Comparison of ENCODE assay signal across 33 cellular contexts in the genomic region with DNA sequence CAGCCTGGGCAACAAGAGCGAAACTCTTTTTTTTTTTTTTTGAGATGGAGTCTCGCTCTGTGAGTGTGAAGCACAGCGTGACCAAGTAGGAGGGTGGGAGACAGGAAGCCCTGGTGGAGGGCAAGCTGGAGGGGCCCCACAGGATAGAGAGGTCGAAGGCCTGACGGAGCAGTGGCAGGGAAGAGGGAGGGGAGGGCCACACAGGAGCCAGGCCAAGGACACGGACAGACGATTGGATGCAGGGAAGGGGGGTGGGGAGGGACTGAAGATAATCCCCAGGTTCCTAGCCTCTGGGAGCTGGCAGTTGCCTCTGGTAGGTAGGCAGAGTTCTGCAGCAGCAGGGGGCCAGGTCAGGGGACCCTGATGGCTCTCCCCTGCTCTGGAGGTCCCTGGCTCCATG. TPM values are rescaled to one million over a fixed set of nuclear protein-coding genes. Genes with fewer than 3 reads are reported as not detected.
A peak's percentile ranks its signal among the peaks of the same experiment; 100 is the strongest.
DNase-seq lines count a peak whose midpoint lies in the region; ATAC-seq, FAIRE-seq and TF ChIP-seq lines count a peak whose summit lies in the region.
"Had no signal": no experiment of that assay in that cellular context is flagged by ENCODE, and none has a peak within 500 bp of the region (broad histone marks: within the 10 kb centered on the region; RNA-seq: fewer than 3 reads in every experiment).

No MANE protein-coding gene starts in this region.

- H4K20me1 ChIP-seq in HepG2 (ENCODE audit: insufficient read depth, low read length), result no peaks in the 10 kb centered on the region

- peak; percentile 8; the same call in 1 of the 2 replicates for TF ChIP-seq CTCF in HepG2 (CRISPR knock-in tag; IDR thresholded peaks at IDR 0.05)
- TF ChIP-seq CTCF in right lobe of liver (IDR thresholded peaks at IDR 0.05), result no peak
- no peak for TF ChIP-seq CTCF in WTC11 (IDR thresholded peaks at IDR 0.05)
- no peak for TF ChIP-seq CTCF in thyroid gland (IDR thresholded peaks at IDR 0.05)

- no peak for TF ChIP-seq EP300 in HepG2 (IDR thresholded peaks at IDR 0.05; ENCODE audit: low read depth in 2 of 2, low read length in 2 of 2)
- no peak for TF ChIP-seq EP300 in HepG2 (CRISPR knock-in tag; IDR thresholded peaks at IDR 0.05; ENCODE audit: borderline replicate concordance)

- H3K27ac Mint-ChIP-seq in WTC11, result no peak overlapping the region

- no TSS peak for BruUV-seq in HepG2 (replicated peaks; lab: Mats Ljungman, UMichigan)

- POLR2A ChIA-PET in HepG2 (lab: Yijun Ruan, JAX), result interaction anchor here (0.5 to 1.4 kb wide), 4 partner anchors 24 to 374 kb away, joined by 3 to 4 read pairs (median 3); no protein-coding TSS in a partner anchor
- POLR2A ChIA-PET in WTC11 (lab: Charles Lee), result interaction anchor here (0.6 kb wide), 1 partner anchor 18 kb away, joined by 3 read pairs; no protein-coding TSS in a partner anchor

- intact Hi-C loops in HepG2 (cut with micrococcal nuclease; ENCODE audit: unreplicated experiment), result loop anchor here (5.0 kb wide), 1 partner anchor 45 kb away; no protein-coding TSS in a partner anchor
- intact Hi-C loops in right lobe of liver (cut with DNase I), result loop anchor here in 1 of 2 donors (5.0 to 10.0 kb wide), 2 partner anchors 62 to 85 kb away; no protein-coding TSS in a partner anchor
- intact Hi-C loops in thyroid gland (cut with DNase I), result loop anchor here (5.0 to 10.0 kb wide), 2 partner anchors 58 to 85 kb away; no protein-coding TSS in a partner anchor

- in situ Hi-C loops in HepG2 (cut with HindIII; ENCODE audit: extremely low pct_ligation_motif_present, low pct_unique_long_range_greater_than_20kb), result no loop called here

- DNase-seq in HepG2 (ENCODE audit: low spot score), result peak; percentile 40
- no peak for DNase-seq in right lobe of liver
- no peak for DNase-seq in WTC11 (ENCODE audit: low spot score)
- DNase-seq in left kidney (ENCODE audit: low read depth, low spot score), result peak; percentile 80
- peak; percentile 56 to 65 for DNase-seq in thyroid gland
- DNase-seq in SHP77 (lab: John Stamatoyannopoulos, UW), result no peak
- no peak for DNase-seq in inferior parietal cortex (ENCODE audit: extremely low spot score)
- DNase-seq: 8988T; ACHN; BE2C; CD4-positive, CD25-positive, alpha-beta regulatory T cell; EL; GDM1; Kasumi-1; MV-4-11; NCI-H1105; NCI-H1436 treated with DMSO at 0.1 percent for 48 hours; NCI-H187 treated with DMSO at 0.1 percent for 48 hours; NCI-H2171 treated with DMSO at 0.1 percent for 48 hours; NCI-H345; NCI-H510A treated with DMSO at 0.1 percent for 48 hours; NCI-H748 treated with DMSO at 0.1 percent for 48 hours; PC-9; Right ventricle myocardium superior had no signal

- H2AFZ ChIP-seq in HepG2 (ENCODE audit: low read length), result no peak overlapping the region
- H2AFZ ChIP-seq: PC-9 had no signal

- no peaks in the 10 kb centered on the region for H3K79me2 ChIP-seq in HepG2 (ENCODE audit: insufficient read depth, low read length)

- TF ChIP-seq POLR2A in HepG2 (IDR thresholded peaks at IDR 0.05; ENCODE audit: insufficient read depth in 1 of 2, low read depth in 2 of 2, low read length in 2 of 2) (no peak), right lobe of liver (IDR thresholded peaks at IDR 0.05) (no peak), thyroid gland (IDR thresholded peaks at IDR 0.05) (no peak)

- H3K27me3 ChIP-seq in HepG2 (ENCODE audit: control insufficient read depth in 1 of 2, insufficient read depth in 2 of 2, low read length in 2 of 2), result peaks cover 3 to 16% of the 10 kb centered on the region in 2 experiments; a peak in 3 of 5 replicates
- H3K27me3 ChIP-seq in right lobe of liver, result no peaks in the 10 kb centered on the region
- no peaks in the 10 kb centered on the region for H3K27me3 ChIP-seq in thyroid gland
- H3K27me3 ChIP-seq: BE2C had no signal

- H3K4me3 ChIP-seq in HepG2 (replicated peaks in 1 of 3; ENCODE audit: insufficient read depth in 1 of 3, low read depth in 2 of 3, low read length in 3 of 3) (peak overlapping the region in 1 of 3 experiments; percentile 47; a peak in 1 of 6 replicates), right lobe of liver (no peak overlapping the region), thyroid gland (replicated peaks in 1 of 3) (no peak overlapping the region)
- H3K4me3 ChIP-seq: GM12878, K562, PC-9, SK-N-MC had no signal

- H3K9me3 ChIP-seq in HepG2 (ENCODE audit: low read length) (no peaks in the 10 kb centered on the region), right lobe of liver (no peaks in the 10 kb centered on the region), thyroid gland (no peaks in the 10 kb centered on the region)
- H3K9me3 ChIP-seq: BE2C had no signal

- WGBS in HepG2 (ENCODE audit: low lambda C conversion rate), result 16% methylated on average over 7 of the region's 7 CpGs
- whole genome bisulfite sequencing in right lobe of liver (ENCODE audit: insufficient coverage, low coverage, low lambda C conversion rate, missing lambda C conversion rate), result 39% methylated on average over 4 of the region's 7 CpGs
- WGBS in thyroid gland, 2 donors, result 16 to 28% methylated on average over 7 of the region's 7 CpGs

- no peak overlapping the region for H3K4me3 Mint-ChIP-seq in WTC11
- H3K4me3 Mint-ChIP-seq: CD4-positive, CD25-positive, alpha-beta regulatory T cell had no signal

- FAIRE-seq in HepG2 (lab: Jason Lieb, UNC), result no peak
- FAIRE-seq: D721Med, GM12878, H54, K562 had no signal

- H3K9ac ChIP-seq in HepG2 (ENCODE audit: insufficient read depth, low read depth, low read length), result no peak overlapping the region

- H3K27me3 Mint-ChIP-seq in WTC11 (ENCODE audit: low read depth), result peaks cover 32% of the 10 kb centered on the region

- H3K4me1 ChIP-seq in HepG2 (ENCODE audit: insufficient read depth, low read length) (peaks cover 44% of the 10 kb centered on the region), right lobe of liver (no peaks in the 10 kb centered on the region), thyroid gland (peaks cover 10 to 40% of the 10 kb centered on the region in 2 donors)

- CTCF ChIA-PET in HepG2 (lab: Yijun Ruan, JAX; ENCODE audit: low intra/inter-chr PET ratio, low total read pairs), result interaction anchor here (1.0 kb wide), 1 partner anchor 87 kb away, joined by 3 read pairs; no protein-coding TSS in a partner anchor
- CTCF ChIA-PET in WTC11 (lab: Charles Lee), result interaction anchor here (0.6 to 5.9 kb wide), 4 partner anchors 26 to 281 kb away, joined by 3 to 46 read pairs (median 24); no protein-coding TSS in a partner anchor

- H3K4me1 Mint-ChIP-seq in WTC11, result peaks cover 58% of the 10 kb centered on the region

- peak overlapping the region; percentile 68 for H3K4me2 ChIP-seq in HepG2 (ENCODE audit: low read depth, low read length)
- H3K4me2 ChIP-seq: PC-9 had no signal

- no peaks in the 10 kb centered on the region for H3K9me3 Mint-ChIP-seq in WTC11
- H3K9me3 Mint-ChIP-seq: CD4-positive, CD25-positive, alpha-beta regulatory T cell had no signal

- ATAC-seq in HepG2 (peak; percentile 44), right lobe of liver (no peak), WTC11 (peak; percentile 6; the same call in 1 of the 2 replicates), GM21390 (IDR thresholded peaks at IDR 0.05; ENCODE audit: unreplicated experiment) (no peak)
- ATAC-seq: GM12878, K562 had no signal

- H3K36me3 Mint-ChIP-seq in WTC11, result no peaks in the 10 kb centered on the region
- H3K36me3 Mint-ChIP-seq: CD4-positive, CD25-positive, alpha-beta regulatory T cell had no signal

- no peak for TF ChIP-seq RAD21 in HepG2 (CRISPR knock-in tag; IDR thresholded peaks at IDR 0.05)

- no peaks in the 10 kb centered on the region for H3K36me3 ChIP-seq in HepG2 (replicated peaks in 1 of 2; ENCODE audit: control insufficient read depth in 1 of 2, insufficient read depth in 2 of 2, low read length in 2 of 2)
- no peaks in the 10 kb centered on the region for H3K36me3 ChIP-seq in right lobe of liver
- H3K36me3 ChIP-seq in thyroid gland, result no peaks in the 10 kb centered on the region
- H3K36me3 ChIP-seq: BE2C had no signal

- H3K27ac ChIP-seq in HepG2 (ENCODE audit: extremely low read length, insufficient read depth, low read length) (no peak overlapping the region), right lobe of liver (no peak overlapping the region), thyroid gland (peak overlapping the region; percentile 41 to 66 (median 48))
- H3K27ac ChIP-seq: PC-9, SK-N-MC had no signal

RNA-seq across cellular contexts. Expression of a gene that starts 10.8 kb away (rescaled TPM):
- total RNA-seq in HepG2 (2016; rRNA removed; fragmentation: Illumina TruSeq; extraction: Trizol), result not detected in 2 replicates
- not detected in 2 replicates for total RNA-seq in HepG2 (2016; cell fraction: cytosol; rRNA removed; fragmentation: Illumina TruSeq; extraction: Trizol; ENCODE audit: low read depth)
- total RNA-seq in HepG2 (2016; cell fraction: insoluble cytoplasmic fraction; rRNA removed; fragmentation: Illumina TruSeq; extraction: Trizol), result not detected in 2 replicates
- not detected in 2 replicates for total RNA-seq in HepG2 (2016; cell fraction: membrane; rRNA removed; fragmentation: Illumina TruSeq; extraction: Trizol)
- total RNA-seq in HepG2 (2016; cell fraction: nucleus; rRNA removed; fragmentation: Illumina TruSeq; extraction: Trizol), result not detected in 2 replicates
- polyA plus RNA-seq in HepG2 (2011; rRNA removed), result not detected in 2 replicates
- polyA plus RNA-seq in HepG2 (2011; cell fraction: cytosol; rRNA removed), result not detected in 2 replicates
- polyA plus RNA-seq in HepG2 (2011; cell fraction: nucleus; rRNA removed), result not detected in 2 replicates
- not detected in 2 replicates for polyA plus RNA-seq in HepG2 (2012)
- polyA plus RNA-seq in HepG2 (2016; cell fraction: cytosol; fragmentation: Illumina TruSeq; extraction: Trizol; ENCODE audit: low read depth), result not detected in 2 replicates
- not detected in 2 replicates for polyA plus RNA-seq in HepG2 (2016; cell fraction: insoluble cytoplasmic fraction; fragmentation: Illumina TruSeq; extraction: Trizol; ENCODE audit: low read depth)
- polyA plus RNA-seq in HepG2 (2016; cell fraction: membrane; fragmentation: Illumina TruSeq; extraction: Trizol; ENCODE audit: low read depth), result not detected in 2 replicates
- not detected in 2 replicates for polyA plus RNA-seq in HepG2 (2016; cell fraction: nucleus; fragmentation: Illumina TruSeq; extraction: Trizol; ENCODE audit: insufficient read depth, low read depth)
- polyA minus RNA-seq in HepG2 (2011; rRNA and poly(A)+ RNA removed; ENCODE audit: low replicate concordance), result not detected in 2 replicates
- polyA minus RNA-seq in HepG2 (2011; cell fraction: cytosol; rRNA and poly(A)+ RNA removed), result not detected in 2 replicates
- not detected in 2 replicates for polyA minus RNA-seq in HepG2 (2011; cell fraction: nucleus; rRNA and poly(A)+ RNA removed)
- total RNA-seq in right lobe of liver, result not detected
- 10.9 to 12.9 TPM (median 12.5 TPM) in 3 replicates for total RNA-seq in WTC11 (2021)
- total RNA-seq in thyroid gland, result not detected
- total RNA-seq: CD4-positive, CD25-positive, alpha-beta regulatory T cell; GM12878; HT1080; K562; MCF 10A; PC-9; Right ventricle myocardium superior; RPMI7951 had no signal
- polyA plus RNA-seq: CD4-positive, CD25-positive, alpha-beta regulatory T cell; GM12878; K562 had no signal

RNA-seq across cellular contexts. Expression of a gene that starts 20.0 kb away (rescaled TPM):
- total RNA-seq in HepG2 (2016; rRNA removed; fragmentation: Illumina TruSeq; extraction: Trizol) (1.5 and 3.0 TPM in 2 replicates), right lobe of liver (under 1 TPM; 0.07 to 0.74 (median 0.34) TPM), WTC11 (2021) (38.1 to 52.6 TPM (median 38.2 TPM) in 3 replicates), thyroid gland (10 to 100 TPM; 14.8 to 34.3 (median 30.6) TPM)
- 3.8 and 6.3 TPM in 2 replicates for total RNA-seq in HepG2 (2016; cell fraction: cytosol; rRNA removed; fragmentation: Illumina TruSeq; extraction: Trizol; ENCODE audit: low read depth)
- total RNA-seq in HepG2 (2016; cell fraction: insoluble cytoplasmic fraction; rRNA removed; fragmentation: Illumina TruSeq; extraction: Trizol), result 1.5 and 2.5 TPM in 2 replicates
- 5.3 and 6.4 TPM in 2 replicates for total RNA-seq in HepG2 (2016; cell fraction: membrane; rRNA removed; fragmentation: Illumina TruSeq; extraction: Trizol)
- total RNA-seq in HepG2 (2016; cell fraction: nucleus; rRNA removed; fragmentation: Illumina TruSeq; extraction: Trizol), result 0.78 and 1.4 TPM in 2 replicates
- polyA plus RNA-seq in HepG2 (2011; rRNA removed), result 0.78 and 0.85 TPM in 2 replicates
- polyA plus RNA-seq in HepG2 (2011; cell fraction: cytosol; rRNA removed), result 0.46 and 0.76 TPM in 2 replicates
- polyA plus RNA-seq in HepG2 (2011; cell fraction: nucleus; rRNA removed), result 0.88 and 1.0 TPM in 2 replicates
- polyA plus RNA-seq in HepG2 (2012), result 0.83 and 1.1 TPM in 2 replicates
- 7.0 and 9.3 TPM in 2 replicates for polyA plus RNA-seq in HepG2 (2016; cell fraction: cytosol; fragmentation: Illumina TruSeq; extraction: Trizol; ENCODE audit: low read depth)
- 1.6 and 3.8 TPM in 2 replicates for polyA plus RNA-seq in HepG2 (2016; cell fraction: insoluble cytoplasmic fraction; fragmentation: Illumina TruSeq; extraction: Trizol; ENCODE audit: low read depth)
- 6.1 and 6.6 TPM in 2 replicates for polyA plus RNA-seq in HepG2 (2016; cell fraction: membrane; fragmentation: Illumina TruSeq; extraction: Trizol; ENCODE audit: low read depth)
- polyA plus RNA-seq in HepG2 (2016; cell fraction: nucleus; fragmentation: Illumina TruSeq; extraction: Trizol; ENCODE audit: insufficient read depth, low read depth), result 1.1 and 1.6 TPM in 2 replicates
- 0.30 and 0.56 TPM in 2 replicates for polyA minus RNA-seq in HepG2 (2011; rRNA and poly(A)+ RNA removed; ENCODE audit: low replicate concordance)
- polyA minus RNA-seq in HepG2 (2011; cell fraction: cytosol; rRNA and poly(A)+ RNA removed), result 0.97 TPM in 1 of 2 replicates, not detected in the other
- 0.50 and 0.64 TPM in 2 replicates for polyA minus RNA-seq in HepG2 (2011; cell fraction: nucleus; rRNA and poly(A)+ RNA removed)
- total RNA-seq: CD4-positive, CD25-positive, alpha-beta regulatory T cell; HT1080; RPMI7951 had no signal

RNA-seq across cellular contexts. Expression of a gene that starts 32.4 kb away (rescaled TPM):
- total RNA-seq in HepG2 (2016; rRNA removed; fragmentation: Illumina TruSeq; extraction: Trizol) (0.31 and 0.75 TPM in 2 replicates), right lobe of liver (under 1 TPM in 5 of 6 experiments, not detected in 1; 0.25 to 0.93 (median 0.68) TPM), WTC11 (2021) (2.0 to 3.7 TPM (median 2.7 TPM) in 3 replicates), thyroid gland (1 to 10 TPM in 1 of 4 donors, under 1 TPM in 2, not detected in 1; 0.56 to 1.6 (median 0.73) TPM)
- total RNA-seq in HepG2 (2016; cell fraction: cytosol; rRNA removed; fragmentation: Illumina TruSeq; extraction: Trizol; ENCODE audit: low read depth), result not detected in 2 replicates
- 0.22 and 0.26 TPM in 2 replicates for total RNA-seq in HepG2 (2016; cell fraction: insoluble cytoplasmic fraction; rRNA removed; fragmentation: Illumina TruSeq; extraction: Trizol)
- total RNA-seq in HepG2 (2016; cell fraction: membrane; rRNA removed; fragmentation: Illumina TruSeq; extraction: Trizol), result 0.28 TPM in 1 of 2 replicates, not detected in the other
- total RNA-seq in HepG2 (2016; cell fraction: nucleus; rRNA removed; fragmentation: Illumina TruSeq; extraction: Trizol), result 0.34 and 0.47 TPM in 2 replicates
- 0.58 and 0.74 TPM in 2 replicates for polyA plus RNA-seq in HepG2 (2011; rRNA removed)
- polyA plus RNA-seq in HepG2 (2011; cell fraction: cytosol; rRNA removed), result 0.23 and 0.40 TPM in 2 replicates
- 2.1 and 2.6 TPM in 2 replicates for polyA plus RNA-seq in HepG2 (2011; cell fraction: nucleus; rRNA removed)
- polyA plus RNA-seq in HepG2 (2012), result 0.72 and 1.5 TPM in 2 replicates
- not detected in 2 replicates for polyA plus RNA-seq in HepG2 (2016; cell fraction: cytosol; fragmentation: Illumina TruSeq; extraction: Trizol; ENCODE audit: low read depth)
- polyA plus RNA-seq in HepG2 (2016; cell fraction: insoluble cytoplasmic fraction; fragmentation: Illumina TruSeq; extraction: Trizol; ENCODE audit: low read depth), result 0.38 and 0.50 TPM in 2 replicates
- 0.17 and 0.26 TPM in 2 replicates for polyA plus RNA-seq in HepG2 (2016; cell fraction: membrane; fragmentation: Illumina TruSeq; extraction: Trizol; ENCODE audit: low read depth)
- polyA plus RNA-seq in HepG2 (2016; cell fraction: nucleus; fragmentation: Illumina TruSeq; extraction: Trizol; ENCODE audit: insufficient read depth, low read depth), result 0.89 and 2.5 TPM in 2 replicates
- polyA minus RNA-seq in HepG2 (2011; rRNA and poly(A)+ RNA removed; ENCODE audit: low replicate concordance), result 0.19 and 0.26 TPM in 2 replicates
- polyA minus RNA-seq in HepG2 (2011; cell fraction: cytosol; rRNA and poly(A)+ RNA removed), result not detected in 2 replicates
- polyA minus RNA-seq in HepG2 (2011; cell fraction: nucleus; rRNA and poly(A)+ RNA removed), result 0.90 and 0.99 TPM in 2 replicates
- total RNA-seq: HT1080, RPMI7951 had no signal

RNA-seq across cellular contexts. Expression of a gene that starts 55.3 kb away (rescaled TPM):
- total RNA-seq in HepG2 (2016; rRNA removed; fragmentation: Illumina TruSeq; extraction: Trizol) (54.6 and 79.2 TPM in 2 replicates), right lobe of liver (10 to 100 TPM; 17.7 to 35.3 (median 20.1) TPM), WTC11 (2021) (30.7 to 32.9 TPM (median 31.3 TPM) in 3 replicates), thyroid gland (10 to 100 TPM; 35.2 to 42.5 (median 36.9) TPM)
- total RNA-seq in HepG2 (2016; cell fraction: cytosol; rRNA removed; fragmentation: Illumina TruSeq; extraction: Trizol; ENCODE audit: low read depth), result 12.2 and 13.6 TPM in 2 replicates
- 55.4 and 85.0 TPM in 2 replicates for total RNA-seq in HepG2 (2016; cell fraction: insoluble cytoplasmic fraction; rRNA removed; fragmentation: Illumina TruSeq; extraction: Trizol)
- total RNA-seq in HepG2 (2016; cell fraction: membrane; rRNA removed; fragmentation: Illumina TruSeq; extraction: Trizol), result 37.8 and 41.2 TPM in 2 replicates
- 20.0 and 20.7 TPM in 2 replicates for total RNA-seq in HepG2 (2016; cell fraction: nucleus; rRNA removed; fragmentation: Illumina TruSeq; extraction: Trizol)
- polyA plus RNA-seq in HepG2 (2011; rRNA removed), result 22.8 and 31.7 TPM in 2 replicates
- 16.1 and 23.7 TPM in 2 replicates for polyA plus RNA-seq in HepG2 (2011; cell fraction: cytosol; rRNA removed)
- 4.2 and 5.9 TPM in 2 replicates for polyA plus RNA-seq in HepG2 (2011; cell fraction: nucleus; rRNA removed)
- 22.8 and 28.4 TPM in 2 replicates for polyA plus RNA-seq in HepG2 (2012)
- 14.5 and 15.5 TPM in 2 replicates for polyA plus RNA-seq in HepG2 (2016; cell fraction: cytosol; fragmentation: Illumina TruSeq; extraction: Trizol; ENCODE audit: low read depth)
- 81.8 and 85.5 TPM in 2 replicates for polyA plus RNA-seq in HepG2 (2016; cell fraction: insoluble cytoplasmic fraction; fragmentation: Illumina TruSeq; extraction: Trizol; ENCODE audit: low read depth)
- 32.1 and 36.3 TPM in 2 replicates for polyA plus RNA-seq in HepG2 (2016; cell fraction: membrane; fragmentation: Illumina TruSeq; extraction: Trizol; ENCODE audit: low read depth)
- polyA plus RNA-seq in HepG2 (2016; cell fraction: nucleus; fragmentation: Illumina TruSeq; extraction: Trizol; ENCODE audit: insufficient read depth, low read depth), result 30.6 and 31.3 TPM in 2 replicates
- 5.2 and 11.4 TPM in 2 replicates for polyA minus RNA-seq in HepG2 (2011; rRNA and poly(A)+ RNA removed; ENCODE audit: low replicate concordance)
- 13.1 and 14.4 TPM in 2 replicates for polyA minus RNA-seq in HepG2 (2011; cell fraction: cytosol; rRNA and poly(A)+ RNA removed)
- 12.4 and 15.7 TPM in 2 replicates for polyA minus RNA-seq in HepG2 (2011; cell fraction: nucleus; rRNA and poly(A)+ RNA removed)

Comparison
In these comparisons a context has a peak if more than half of its experiments do, and no peak if none do; other contexts are left out.
1. ATAC-seq: peak in HepG2 (single experiment) and WTC11 (single experiment); none in right lobe of liver (0 of 4) and GM21390 (single experiment).
2. DNase-seq: peak in HepG2 (single experiment), left kidney (single experiment) and thyroid gland (2 of 2); none in right lobe of liver (0 of 3), WTC11 (single experiment), SHP77 (0 of 2) and inferior parietal cortex (single experiment).
3. H3K27ac ChIP-seq: peak in thyroid gland (3 of 3); none in HepG2 (single experiment) and right lobe of liver (0 of 3).
4. RNA of a gene that starts 10.8 kb away (total RNA-seq): 10.9 to 12.9 TPM in WTC11; not detected in HepG2, not detected in right lobe of liver and not detected in thyroid gland; every median in the first group is over 10 times any median in the second.